ENCODE assay signal across 9 cellular contexts in genomic region chr18:77899972-77900754, GRCh38.
A peak's percentile ranks its signal among the peaks of the same experiment; 100 is the strongest.
DNase-seq lines count a peak whose midpoint lies in the region; ATAC-seq, FAIRE-seq and TF ChIP-seq lines count a peak whose summit lies in the region.
"Had no signal": no experiment of that assay in that cellular context is flagged by ENCODE, and none has a peak within 500 bp of the region (broad histone marks: within the 10 kb centered on the region; RNA-seq: fewer than 3 reads in every experiment).

No MANE protein-coding gene starts in this region.

- H3K36me3 ChIP-seq in endothelial cell of umbilical vein (ENCODE audit: control insufficient read depth in 2 of 2, extremely low read depth in 1 of 2, insufficient read depth in 2 of 2, low read length in 2 of 2), result no peaks in the 10 kb centered on the region
- H3K36me3 ChIP-seq in stomach, result no peaks in the 10 kb centered on the region
- H3K36me3 ChIP-seq: BLaER1 treated with 17β-estradiol and CSF1 and Interleukin-3, amounts not matched to agents 10 nM and 100 nM had no signal

- ATAC-seq in HG02798 (IDR thresholded peaks at IDR 0.05; ENCODE audit: poor library complexity, unreplicated experiment), result peak; percentile 99
- peak; percentile 99 for ATAC-seq in activated CD8-positive, alpha-beta T cell treated with anti-CD3 and anti-CD28 coated beads for 36 hours
- peak; percentile 92 to 96 for ATAC-seq in naive B cell (ENCODE audit: low read depth in 2 of 2)

- H3K9me3 ChIP-seq in endothelial cell of umbilical vein (replicated peaks; ENCODE audit: control insufficient read depth, insufficient read depth, low read length) (no peaks in the 10 kb centered on the region), stomach (no peaks in the 10 kb centered on the region)

- H3K27ac ChIP-seq in endothelial cell of umbilical vein (ENCODE audit: insufficient read depth, low read depth, low read length) (no peak overlapping the region), stomach (no peak overlapping the region)
- H3K27ac ChIP-seq: BLaER1 treated with 17β-estradiol and CSF1 and Interleukin-3, amounts not matched to agents 10 nM and 100 nM had no signal

- BruUV-seq in endothelial cell of umbilical vein (replicated peaks; lab: Mats Ljungman, UMichigan), result no TSS peak

- H3K9ac ChIP-seq in endothelial cell of umbilical vein (replicated peaks; ENCODE audit: extremely low read depth, insufficient read depth, low read length), result no peak overlapping the region
- H3K9ac ChIP-seq: BLaER1 treated with 17β-estradiol and CSF1 and Interleukin-3, amounts not matched to agents 10 nM and 100 nM had no signal

- FAIRE-seq in endothelial cell of umbilical vein (lab: Jason Lieb, UNC), result no peak

- H4K20me1 ChIP-seq in endothelial cell of umbilical vein (replicated peaks; ENCODE audit: control insufficient read depth, extremely low read depth, insufficient read depth, low read length), result no peaks in the 10 kb centered on the region
- H4K20me1 ChIP-seq: BLaER1 treated with 17β-estradiol and CSF1 and Interleukin-3, amounts not matched to agents 10 nM and 100 nM had no signal

- no peak overlapping the region for H3K4me3 ChIP-seq in endothelial cell of umbilical vein (replicated peaks in 1 of 3; ENCODE audit: insufficient read depth in 1 of 3, low read depth in 1 of 3, low read length in 3 of 3)
- peak overlapping the region; percentile 25 to 37 (median 30) for H3K4me3 ChIP-seq in stomach
- H3K4me3 ChIP-seq: BLaER1 treated with 17β-estradiol and CSF1 and Interleukin-3, amounts not matched to agents 10 nM and 100 nM had no signal

- no peak overlapping the region for H3K4me2 ChIP-seq in endothelial cell of umbilical vein (ENCODE audit: insufficient read depth, low read length)
- H3K4me2 ChIP-seq: BLaER1 treated with 17β-estradiol and CSF1 and Interleukin-3, amounts not matched to agents 10 nM and 100 nM had no signal

- intact Hi-C loops in activated CD8-positive, alpha-beta T cell treated with anti-CD3 and anti-CD28 coated beads for 36 hours (cut with micrococcal nuclease), result no loop called here
- intact Hi-C loops in endothelial cell of umbilical vein (cut with micrococcal nuclease), result loop anchor here (5.0 kb wide), 1 partner anchor 1087 kb away; no protein-coding TSS in a partner anchor
- intact Hi-C loops in stomach (cut with DNase I; ENCODE audit: low total_unique reads), result no loop called here

- 5 to 12% (median 8%) methylated on average over 35 to 64 of the region's 64 CpGs for WGBS in stomach, 5 donors

- H3K36me3 Mint-ChIP-seq in activated CD8-positive, alpha-beta T cell treated with anti-CD3 and anti-CD28 coated beads for 36 hours (ENCODE audit: low read depth), result no peaks in the 10 kb centered on the region
- H3K36me3 Mint-ChIP-seq in naive B cell, result no peaks in the 10 kb centered on the region

- no peak overlapping the region for H3K27ac Mint-ChIP-seq in activated CD8-positive, alpha-beta T cell treated with anti-CD3 and anti-CD28 coated beads for 36 hours
- no peak overlapping the region for H3K27ac Mint-ChIP-seq in naive B cell

- dilution Hi-C loops in endothelial cell of umbilical vein (cut with MboI; ENCODE audit: extremely low pct_ligation_motif_present, low sequenced_read_pairs), result no loop called here

- H3K27me3 Mint-ChIP-seq in activated CD8-positive, alpha-beta T cell treated with anti-CD3 and anti-CD28 coated beads for 36 hours, result peaks cover 20% of the 10 kb centered on the region
- H3K27me3 Mint-ChIP-seq in naive B cell, result peaks cover 14 to 22% (median 14%) of the 10 kb centered on the region in 3 donors

- no peak for TF ChIP-seq POLR2A in endothelial cell of umbilical vein (IDR thresholded peaks at IDR 0.05; ENCODE audit: low read depth, low read length)
- TF ChIP-seq POLR2A in stomach (IDR thresholded peaks at IDR 0.05), result no peak

- no peaks in the 10 kb centered on the region for H3K9me3 Mint-ChIP-seq in activated CD8-positive, alpha-beta T cell treated with anti-CD3 and anti-CD28 coated beads for 36 hours
- H3K9me3 Mint-ChIP-seq in naive B cell, result no peaks in the 10 kb centered on the region

- peaks cover 5% of the 10 kb centered on the region for H3K4me1 Mint-ChIP-seq in activated CD8-positive, alpha-beta T cell treated with anti-CD3 and anti-CD28 coated beads for 36 hours (ENCODE audit: low read depth)
- H3K4me1 Mint-ChIP-seq in naive B cell, result peaks cover 0 to 3% (median 2%) of the 10 kb centered on the region in 3 donors

- peak overlapping the region; percentile 63 for H2AFZ ChIP-seq in endothelial cell of umbilical vein (ENCODE audit: low read depth, low read length)

- CTCF ChIA-PET in activated CD8-positive, alpha-beta T cell treated with anti-CD3 and anti-CD28 coated beads for 36 hours (lab: Charles Lee), result interaction anchor here (0.6 to 2.0 kb wide), 8 partner anchors 10 to 959 kb away, joined by 3 to 10 read pairs (median 4); no protein-coding TSS in a partner anchor
- CTCF ChIA-PET in endothelial cell of umbilical vein (lab: Charles Lee), result interaction anchor here (0.5 to 0.8 kb wide), 3 partner anchors 900 to 1288 kb away, joined by 3 read pairs; no protein-coding TSS in a partner anchor

- H3K27me3 ChIP-seq in endothelial cell of umbilical vein (ENCODE audit: control insufficient read depth in 2 of 2, insufficient read depth in 2 of 2, low read length in 2 of 2), result no peaks in the 10 kb centered on the region
- peaks cover 0 to 37% (median 5%) of the 10 kb centered on the region in 3 donors for H3K27me3 ChIP-seq in stomach
- H3K27me3 ChIP-seq: BLaER1 treated with 17β-estradiol and CSF1 and Interleukin-3, amounts not matched to agents 10 nM and 100 nM had no signal

- no peaks in the 10 kb centered on the region for H3K79me2 ChIP-seq in endothelial cell of umbilical vein (ENCODE audit: control insufficient read depth, insufficient read depth, low read length)

- TF ChIP-seq CTCF in activated CD8-positive, alpha-beta T cell treated with anti-CD3 and anti-CD28 coated beads for 36 hours (IDR thresholded peaks at IDR 0.05), result peak; percentile 60
- TF ChIP-seq CTCF in endothelial cell of umbilical vein (IDR thresholded peaks at IDR 0.05; ENCODE audit: extremely low read depth in 1 of 2, insufficient read depth in 1 of 2, low read depth in 1 of 2, low read length in 2 of 2) (peak; percentile 75 to 79), stomach (IDR thresholded peaks at IDR 0.05) (peak in 5 of 7 experiments; percentile 17 to 72 (median 37))

- peak overlapping the region; percentile 19 for H3K4me3 Mint-ChIP-seq in activated CD8-positive, alpha-beta T cell treated with anti-CD3 and anti-CD28 coated beads for 36 hours
- peak overlapping the region in 6 of 8 donors; percentile 28 to 84 (median 48) for H3K4me3 Mint-ChIP-seq in naive B cell

- H3K4me1 ChIP-seq in endothelial cell of umbilical vein (ENCODE audit: control insufficient read depth, extremely low read depth, insufficient read depth, low read length) (no peaks in the 10 kb centered on the region), stomach (peaks cover 3 to 10% (median 8%) of the 10 kb centered on the region in 4 donors)
- H3K4me1 ChIP-seq: BLaER1 treated with 17β-estradiol and CSF1 and Interleukin-3, amounts not matched to agents 10 nM and 100 nM had no signal

- DNase-seq in NCI-H1436 (lab: John Stamatoyannopoulos, UW) (peak; percentile 40), NCI-H1436 treated with DMSO at 0.1 percent for 48 hours (lab: John Stamatoyannopoulos, UW) (no peak), NCI-H146 treated with DMSO at 0.1 percent for 48 hours (lab: John Stamatoyannopoulos, UW; ENCODE audit: unreplicated experiment) (peak; percentile 70), endothelial cell of umbilical vein (ENCODE audit: low read depth, low spot score) (no peak), naive B cell (peak; percentile 41), stomach (peak; percentile 35)
- peak; percentile 67 for DNase-seq in activated CD8-positive, alpha-beta T cell treated with anti-CD3 and anti-CD28 coated beads for 36 hours

- no peaks in the 10 kb centered on the region for H3K9me1 ChIP-seq in endothelial cell of umbilical vein (replicated peaks; ENCODE audit: control insufficient read depth, extremely low read depth, insufficient read depth, low read length)

- TF ChIP-seq EP300 in stomach (IDR thresholded peaks at IDR 0.05), result no peak

- POLR2A ChIA-PET in activated CD8-positive, alpha-beta T cell treated with anti-CD3 and anti-CD28 coated beads for 36 hours (lab: Charles Lee), result no interaction called here
- POLR2A ChIA-PET in endothelial cell of umbilical vein (lab: Charles Lee), result no interaction called here

TF ChIP-seq in endothelial cell of umbilical vein, 7 proteins besides CTCF, POLR2A, EP300 and RAD21:
- TF ChIP-seq POLR2AphosphoS5 (IDR thresholded peaks at IDR 0.05; ENCODE audit: insufficient read depth, low read depth, low read length) (no peak), FOS (IDR thresholded peaks at IDR 0.05; ENCODE audit: borderline replicate concordance, insufficient read depth, low read length) (no peak), MAX (IDR thresholded peaks at IDR 0.05; ENCODE audit: insufficient read depth, insufficient read length) (no peak), JUN (IDR thresholded peaks at IDR 0.05; ENCODE audit: borderline replicate concordance, insufficient read depth, insufficient read length, low read depth) (no peak), MYC (IDR thresholded peaks at IDR 0.05; ENCODE audit: low read depth, low read length) (no peak)

Comparison
In these comparisons a context has a peak if more than half of its experiments do, and no peak if none do; other contexts are left out.
1. DNase-seq: peak in NCI-H1436 (single experiment), NCI-H146 treated with DMSO at 0.1 percent for 48 hours (single experiment), activated CD8-positive, alpha-beta T cell treated with anti-CD3 and anti-CD28 coated beads for 36 hours (single experiment), naive B cell (single experiment) and stomach (single experiment); none in NCI-H1436 treated with DMSO at 0.1 percent for 48 hours (single experiment) and endothelial cell of umbilical vein (single experiment).
2. H3K4me3 ChIP-seq: peak in stomach (4 of 4); none in endothelial cell of umbilical vein (0 of 3).
3. Peak in every context shown above with its lines, with median percentiles within 50 percentile points of each other: ATAC-seq and CTCF ChIP-seq.